9 cellular contexts compared by ENCODE assay signal in the genomic region with DNA sequence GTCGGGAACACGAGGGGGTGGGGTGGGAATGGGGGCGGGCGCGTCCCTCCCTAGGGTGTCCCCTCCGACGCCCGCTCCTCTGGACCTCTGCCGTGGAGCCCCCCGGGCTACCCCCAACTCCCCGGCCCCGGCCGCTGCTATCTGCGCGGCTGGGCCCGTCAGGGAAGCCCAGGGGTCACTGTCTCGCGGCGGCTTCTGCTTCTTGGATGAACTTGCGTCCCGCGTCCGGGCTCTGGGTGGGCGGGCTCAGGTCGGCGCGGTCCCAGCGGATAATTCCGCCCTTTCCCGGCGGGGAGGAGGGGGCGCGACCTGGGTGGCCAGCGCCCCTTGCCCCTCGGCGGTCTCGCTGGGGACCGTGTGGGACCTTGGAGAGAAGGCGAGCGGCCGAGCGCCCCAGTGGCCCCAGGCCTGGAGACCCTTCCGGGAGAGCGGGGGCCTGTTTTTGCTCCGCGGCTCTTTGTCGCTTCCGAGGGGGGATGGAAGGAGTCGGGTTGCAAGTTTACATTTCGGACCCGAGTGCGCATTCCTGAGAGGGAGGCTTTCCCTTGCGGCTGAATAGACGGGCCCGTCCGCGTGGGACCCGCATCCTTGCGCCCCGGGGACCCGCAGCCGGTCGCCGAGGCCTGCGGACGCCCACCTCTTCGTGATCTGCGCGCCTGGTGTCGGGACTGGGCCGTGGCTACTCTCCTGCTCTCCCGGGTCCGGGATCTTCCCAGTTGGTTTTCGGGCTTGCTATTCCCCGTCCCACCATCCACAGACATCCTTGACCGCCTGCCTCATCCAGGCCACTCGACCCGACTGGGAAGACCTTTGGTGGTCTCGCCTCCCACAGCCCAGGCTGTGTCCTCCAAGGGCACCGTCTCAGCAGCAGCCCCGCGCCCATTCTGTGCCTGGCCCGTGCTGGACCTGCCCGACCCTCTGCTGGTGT. TPM values are rescaled to one million over a fixed set of nuclear protein-coding genes. Genes with fewer than 3 reads are reported as not detected.
DNase-seq lines count a peak whose midpoint lies in the region; ATAC-seq and TF ChIP-seq lines count a peak whose summit lies in the region.
"Had no signal": no experiment of that assay in that cellular context is flagged by ENCODE, and none has a peak within 500 bp of the region (broad histone marks: within the 10 kb centered on the region; RNA-seq: fewer than 3 reads in every experiment).

No MANE protein-coding gene starts in this region.

- 32% methylated on average over 28 of the region's 84 CpGs for WGBS in right lobe of liver (ENCODE audit: insufficient coverage, low coverage, low lambda C conversion rate, missing lambda C conversion rate)

- no peak for TF ChIP-seq POLR2A in right lobe of liver (IDR thresholded peaks at IDR 0.05)

- H3K9me3 ChIP-seq in colonic mucosa (no peaks in the 10 kb centered on the region), right lobe of liver (no peaks in the 10 kb centered on the region), tibial artery (no peaks in the 10 kb centered on the region)

- H3K27me3 ChIP-seq in colonic mucosa (no peaks in the 10 kb centered on the region), right lobe of liver (no peaks in the 10 kb centered on the region), tibial artery (no peaks in the 10 kb centered on the region)

- H3K27ac ChIP-seq in colonic mucosa (peak overlapping the region; percentile 55), right lobe of liver (peak overlapping the region in 2 of 3 donors; percentile 49 to 69), tibial artery (peak overlapping the region; percentile 85 to 86)

- intact Hi-C loops in colonic mucosa (cut with DNase I) (no loop called here), right lobe of liver (cut with DNase I) (no loop called here), tibial artery (cut with DNase I; ENCODE audit: low total_unique reads) (loop anchor here (10.0 kb wide), 1 partner anchor 489 kb away; no protein-coding TSS in a partner anchor)

- DNase-seq in NCI-H146 (lab: John Stamatoyannopoulos, UW), result peak; percentile 37
- DNase-seq in NCI-H146 treated with DMSO at 0.1 percent for 48 hours (lab: John Stamatoyannopoulos, UW; ENCODE audit: unreplicated experiment), result no peak
- peak; percentile 42 for DNase-seq in colonic mucosa
- DNase-seq in right lobe of liver, result peak in 1 of 3 donors; percentile 45
- peak in 1 of 2 donors; percentile 32 for DNase-seq in tibial artery
- DNase-seq in NCI-H774 (lab: John Stamatoyannopoulos, UW), result no peak
- no peak for DNase-seq in germinal center (ENCODE audit: low spot score)

- ATAC-seq in right lobe of liver (peak; percentile 22 to 57 (median 41)), HG03139 (IDR thresholded peaks at IDR 0.05; ENCODE audit: unreplicated experiment) (no peak)

- peak overlapping the region; percentile 34 to 78 for H3K9ac ChIP-seq in colonic mucosa (ENCODE audit: low read depth in 2 of 2, low read length in 2 of 2)

- TF ChIP-seq CTCF in colonic mucosa (IDR thresholded peaks at IDR 0.05) (no peak), right lobe of liver (IDR thresholded peaks at IDR 0.05) (no peak), tibial artery (IDR thresholded peaks at IDR 0.05) (no peak)

- H3K4me3 ChIP-seq in colonic mucosa (peak overlapping the region; percentile 79), right lobe of liver (peak overlapping the region; percentile 65 to 75 (median 73)), tibial artery (peak overlapping the region; percentile 86 to 99)

- H3K4me1 ChIP-seq in colonic mucosa (peaks cover 5% of the 10 kb centered on the region), right lobe of liver (peaks cover 0 to 6% (median 0%) of the 10 kb centered on the region in 4 donors), tibial artery (peaks cover 0 to 24% (median 18%) of the 10 kb centered on the region in 4 donors)

- H3K36me3 ChIP-seq in colonic mucosa, result no peaks in the 10 kb centered on the region
- H3K36me3 ChIP-seq in right lobe of liver, result no peaks in the 10 kb centered on the region
- no peaks in the 10 kb centered on the region for H3K36me3 ChIP-seq in tibial artery

RNA-seq across cellular contexts. Expression of a gene that starts 0.8 kb away (rescaled TPM):
- total RNA-seq in colonic mucosa (10 to 100 TPM; 46.4 to 49.0 TPM), right lobe of liver (10 to 100 TPM; 13.8 to 17.8 (median 14.6) TPM)
- total RNA-seq: B cell had no signal

Comparison
In these comparisons a context has a peak if more than half of its experiments do, and no peak if none do; other contexts are left out.
1. DNase-seq: peak in NCI-H146 (single experiment) and colonic mucosa (single experiment); none in NCI-H146 treated with DMSO at 0.1 percent for 48 hours (single experiment), NCI-H774 (single experiment) and germinal center (single experiment).
2. Peak in every context shown above with its lines, with median percentiles within 50 percentile points of each other: H3K27ac ChIP-seq and H3K4me3 ChIP-seq.